ENCODE assay signal across 1 cellular context in the genomic region with DNA sequence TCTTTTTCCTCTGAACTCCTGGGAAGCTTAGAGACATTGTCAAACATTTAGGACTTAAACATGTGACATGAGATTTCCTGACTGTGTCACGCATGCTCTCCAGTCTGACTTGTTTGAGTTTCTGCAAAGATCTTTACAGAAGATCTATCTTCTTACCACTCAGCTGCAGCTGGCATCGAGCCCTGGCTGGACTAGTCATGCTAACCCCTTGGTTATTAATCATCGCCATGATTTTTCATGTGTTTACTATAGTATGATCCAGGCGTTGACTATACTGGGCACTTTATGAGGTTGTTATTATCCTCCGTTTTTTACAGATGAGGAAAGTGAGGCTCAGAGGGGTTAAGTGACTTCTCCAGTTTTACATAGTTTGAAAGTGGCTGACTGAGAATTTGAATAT.
TF ChIP-seq lines count a peak whose summit lies in the region.

No MANE protein-coding gene starts in this region.

TF ChIP-seq in A549, 52 proteins besides CTCF, POLR2A, EP300 and RAD21 (continued from another document):
- TF ChIP-seq GATA3 (IDR thresholded peaks at IDR 0.05; ENCODE audit: borderline replicate concordance) (peak; percentile 71; the same call in 1 of the 2 replicates), RFX5 (IDR thresholded peaks at IDR 0.05) (no peak)
